In genomic region chr9:109817146-109817845, GRCh38 we compare ENCODE assay signal across 11 cellular contexts. TPM values are rescaled to one million over a fixed set of nuclear protein-coding genes. Genes with fewer than 3 reads are reported as not detected.
A peak's percentile ranks its signal among the peaks of the same experiment; 100 is the strongest.
DNase-seq lines count a peak whose midpoint lies in the region; ATAC-seq and TF ChIP-seq lines count a peak whose summit lies in the region.
"Had no signal": no experiment of that assay in that cellular context is flagged by ENCODE, and none has a peak within 500 bp of the region (broad histone marks: within the 10 kb centered on the region; RNA-seq: fewer than 3 reads in every experiment).

No MANE protein-coding gene starts in this region.

- no peaks in the 10 kb centered on the region for H3K36me3 Mint-ChIP-seq in neural crest cell (ENCODE audit: low read depth)

- H3K4me3 ChIP-seq in AG10803 (ENCODE audit: low read length): no peak overlapping the region
- H3K4me3 ChIP-seq in fibroblast of mammary gland (ENCODE audit: control insufficient read depth, low read depth, low read length): no peak overlapping the region
- H3K4me3 ChIP-seq: BLaER1 had no signal

- no peak overlapping the region for H3K4me3 Mint-ChIP-seq in neural crest cell

- DNase-seq in AG10803 (ENCODE audit: low read depth): peak; percentile 76
- peak; percentile 93 for DNase-seq in RPMI7951 (ENCODE audit: low read depth)
- DNase-seq in fibroblast of mammary gland (ENCODE audit: low read depth): peak; percentile 87
- DNase-seq in neural crest cell (ENCODE audit: low read depth, low spot score): no peak
- DNase-seq in C1 segment of cervical spinal cord (lab: John Stamatoyannopoulos, UW): no peak
- DNase-seq: central memory CD4-positive, alpha-beta T cell had no signal

- TF ChIP-seq CTCF in AG10803 (conservative IDR thresholded peaks at IDR 0.05; ENCODE audit: low read length) (no peak), fibroblast of mammary gland (conservative IDR thresholded peaks at IDR 0.05; ENCODE audit: control insufficient read depth, insufficient read depth, low read depth, low read length) (no peak), neural crest cell (conservative IDR thresholded peaks at IDR 0.05) (no peak)

- ATAC-seq in GM18498 (IDR thresholded peaks at IDR 0.05; ENCODE audit: unreplicated experiment) (no peak), HG02763 (IDR thresholded peaks at IDR 0.05; ENCODE audit: unreplicated experiment) (no peak), GM19328 (IDR thresholded peaks at IDR 0.05; ENCODE audit: unreplicated experiment) (no peak)

- peak overlapping the region; percentile 50 for H3K27ac Mint-ChIP-seq in neural crest cell (ENCODE audit: unreplicated experiment)

- no peaks in the 10 kb centered on the region for H3K9me3 Mint-ChIP-seq in neural crest cell

- H3K4me1 Mint-ChIP-seq in neural crest cell: peaks cover 13% of the 10 kb centered on the region

- H3K27me3 Mint-ChIP-seq in neural crest cell (ENCODE audit: low read depth): no peaks in the 10 kb centered on the region

RNA-seq across cellular contexts. Expression of gene PALM2AKAP2, which starts 37.3 kb away (rescaled TPM):
- 31.7 and 39.6 TPM in 2 replicates for total RNA-seq in RPMI7951 (2014; rRNA removed; shearing (Covaris generic))
- 5.6 and 7.1 TPM in 2 replicates for total RNA-seq in neural crest cell
- total RNA-seq: activated CD8-positive, alpha-beta memory T cell treated with anti-CD3 and anti-CD28 coated beads for 36 hours had no signal

Comparison
In these comparisons a context has a peak if more than half of its experiments do, and no peak if none do; other contexts are left out.
1. DNase-seq: peak in AG10803 (single experiment), RPMI7951 (single experiment) and fibroblast of mammary gland (single experiment); none in neural crest cell (single experiment) and C1 segment of cervical spinal cord (0 of 14).